In genomic region chr1:216721878-216722277, GRCh38 we compare ENCODE assay signal across 15 cellular contexts. TPM values are rescaled to one million over a fixed set of nuclear protein-coding genes. Genes with fewer than 3 reads are reported as not detected.
A peak's percentile ranks its signal among the peaks of the same experiment; 100 is the strongest.
DNase-seq lines count a peak whose midpoint lies in the region; ATAC-seq and TF ChIP-seq lines count a peak whose summit lies in the region.
"Had no signal": no experiment of that assay in that cellular context is flagged by ENCODE, and none has a peak within 500 bp of the region (broad histone marks: within the 10 kb centered on the region; RNA-seq: fewer than 3 reads in every experiment).

No MANE protein-coding gene starts in this region.

- H3K4me3 ChIP-seq in gastrocnemius medialis: peak overlapping the region; percentile 1 to 65 (median 36)
- H3K4me3 ChIP-seq: tibial artery had no signal

- no peak overlapping the region for H3K27ac Mint-ChIP-seq in glutamatergic neuron (ENCODE audit: unreplicated experiment)
- H3K27ac Mint-ChIP-seq: HFFc6 had no signal

- peak; percentile 48 to 75 for ATAC-seq in gastrocnemius medialis
- ATAC-seq in GM19324 (IDR thresholded peaks at IDR 0.05; ENCODE audit: low FRiP score, unreplicated experiment): no peak

- H3K27me3 Mint-ChIP-seq in glutamatergic neuron (ENCODE audit: unreplicated experiment): no peaks in the 10 kb centered on the region

- intact Hi-C loops in gastrocnemius medialis (cut with DNase I; ENCODE audit: low total_unique reads) (no loop called here), head of caudate nucleus (cut with DNase I) (no loop called here)

- peaks cover 16 to 21% of the 10 kb centered on the region in 2 donors for H3K4me1 ChIP-seq in gastrocnemius medialis

- no peaks in the 10 kb centered on the region for H3K36me3 Mint-ChIP-seq in glutamatergic neuron (ENCODE audit: unreplicated experiment)

- H3K27me3 ChIP-seq in gastrocnemius medialis: no peaks in the 10 kb centered on the region

- in situ Hi-C loops in gastrocnemius medialis (cut with MboI; ENCODE audit: low sequenced_read_pairs in 4 of 4): no loop called here

- no peaks in the 10 kb centered on the region for H3K9me3 ChIP-seq in gastrocnemius medialis
- H3K9me3 ChIP-seq: tibial artery had no signal

- DNase-seq in NCI-H2171 treated with DMSO at 0.1 percent for 48 hours (lab: John Stamatoyannopoulos, UW): peak; percentile 70
- DNase-seq in NCI-H2171 (lab: John Stamatoyannopoulos, UW): no peak
- peak; percentile 91 for DNase-seq in NCI-H69 (lab: John Stamatoyannopoulos, UW)
- no peak for DNase-seq in glutamatergic neuron
- DNase-seq in gastrocnemius medialis: peak in 1 of 2 donors; percentile 28
- no peak for DNase-seq in stimulated activated CD4-positive, alpha-beta T cell treated with anti-CD3 and anti-CD28 coated beads, Interleukin-15, amount 100 ng/mL, for 24 hours
- DNase-seq in head of caudate nucleus: no peak
- DNase-seq: activated CD8-positive, alpha-beta memory T cell treated with anti-CD3 and anti-CD28 coated beads for 24 hours; activated effector memory CD4-positive, alpha-beta T cell treated with Interleukin-2 at 50 U/mL for 16 hours; Calu3; HFFc6; NK-92 treated with Interleukin-12 subunit alpha and Interleukin-12 subunit beta, amount 100 ng/mL, for 24 hours; SIG-M5; tibial artery had no signal

- no peak for TF ChIP-seq POLR2A in gastrocnemius medialis (IDR thresholded peaks at IDR 0.05)

- no peak for TF ChIP-seq CTCF in glutamatergic neuron (IDR thresholded peaks at IDR 0.05; ENCODE audit: partially characterized antibody, unreplicated experiment)
- no peak for TF ChIP-seq CTCF in gastrocnemius medialis (IDR thresholded peaks at IDR 0.05 in 4 of 5, conservative IDR thresholded peaks at IDR 0.05 in 1 of 5)

- H3K9me3 Mint-ChIP-seq in glutamatergic neuron (ENCODE audit: unreplicated experiment): peaks cover 1% of the 10 kb centered on the region
- H3K9me3 Mint-ChIP-seq: HFFc6 had no signal

- peak overlapping the region; percentile 94 for H3K4me3 Mint-ChIP-seq in glutamatergic neuron (ENCODE audit: unreplicated experiment)

- H3K27ac ChIP-seq in gastrocnemius medialis: peak overlapping the region; percentile 70 to 87 (median 80)
- H3K27ac ChIP-seq: tibial artery had no signal

- peaks cover 24% of the 10 kb centered on the region for H3K4me1 Mint-ChIP-seq in glutamatergic neuron (ENCODE audit: low read depth, unreplicated experiment)

- H3K36me3 ChIP-seq in gastrocnemius medialis: no peaks in the 10 kb centered on the region
- H3K36me3 ChIP-seq: tibial artery had no signal

RNA-seq across cellular contexts. Expression of gene ESRRG, which starts 1.4 kb away (rescaled TPM):
- 9.0 TPM for total RNA-seq in glutamatergic neuron (ENCODE audit: unreplicated experiment)
- total RNA-seq in gastrocnemius medialis: 10 to 100 TPM in 1 of 4 donors, 1 to 10 TPM in 3; 1.8 to 18.7 (median 2.4) TPM

Comparison
In these comparisons a context has a peak if more than half of its experiments do, and no peak if none do; other contexts are left out.
1. DNase-seq: peak in NCI-H2171 treated with DMSO at 0.1 percent for 48 hours (single experiment) and NCI-H69 (single experiment); none in NCI-H2171 (single experiment), glutamatergic neuron (single experiment), stimulated activated CD4-positive, alpha-beta T cell treated with anti-CD3 and anti-CD28 coated beads, Interleukin-15, amount 100 ng/mL, for 24 hours (single experiment) and head of caudate nucleus (0 of 42).